ENCODE assay signal across 13 cellular contexts in genomic region chr11:122742350-122742749, GRCh38.
A peak's percentile ranks its signal among the peaks of the same experiment; 100 is the strongest.
DNase-seq lines count a peak whose midpoint lies in the region; ATAC-seq and TF ChIP-seq lines count a peak whose summit lies in the region.
"Had no signal": no experiment of that assay in that cellular context is flagged by ENCODE, and none has a peak within 500 bp of the region (broad histone marks: within the 10 kb centered on the region; RNA-seq: fewer than 3 reads in every experiment).

No MANE protein-coding gene starts in this region.

- no peak for TF ChIP-seq CTCF in heart left ventricle (IDR thresholded peaks at IDR 0.05)
- no peak for TF ChIP-seq CTCF in nephron (IDR thresholded peaks at IDR 0.05; ENCODE audit: unreplicated experiment in 3 of 3)
- TF ChIP-seq CTCF in uterus (IDR thresholded peaks at IDR 0.05), result no peak
- TF ChIP-seq CTCF in foreskin fibroblast (IDR thresholded peaks at IDR 0.05; ENCODE audit: low read depth, low read length), result no peak

- no peaks in the 10 kb centered on the region for H3K36me3 Mint-ChIP-seq in nephron (ENCODE audit: low read depth)
- H3K36me3 Mint-ChIP-seq: activated CD4-positive, alpha-beta memory T cell treated with anti-CD3 and anti-CD28 coated beads for 36 hours; mesothelial cell of epicardium had no signal

- intact Hi-C loops in heart left ventricle (cut with DNase I) (loop anchor here in 2 of 10 donors (5.0 to 10.0 kb wide), 2 partner anchors 35 to 48 kb away; no protein-coding TSS in a partner anchor), left cardiac atrium (cut with DNase I) (no loop called here), uterus (cut with DNase I; ENCODE audit: low total_unique reads) (no loop called here)

- H3K9ac ChIP-seq in duodenal mucosa (ENCODE audit: low read depth in 1 of 2, low read length in 2 of 2), result no peak overlapping the region

- DNase-seq in heart left ventricle (no peak), left cardiac atrium (no peak), uterus (peak in 1 of 2 donors; percentile 24), AG08395 (ENCODE audit: low spot score) (no peak), foreskin fibroblast (no peak)
- DNase-seq: activated CD4-positive, alpha-beta memory T cell treated with anti-CD3 and anti-CD28 coated beads for 36 hours; NCI-H2081; NCI-H774; posterior cingulate gyrus had no signal

- peak overlapping the region in 1 of 3 experiments; percentile 12 for H3K4me3 Mint-ChIP-seq in nephron
- H3K4me3 Mint-ChIP-seq: activated CD4-positive, alpha-beta memory T cell treated with anti-CD3 and anti-CD28 coated beads for 36 hours; mesothelial cell of epicardium had no signal

- H3K4me3 ChIP-seq in heart left ventricle (peak overlapping the region in 1 of 12 donors; percentile 7), duodenal mucosa (ENCODE audit: low read depth in 1 of 2, low read length in 2 of 2) (no peak overlapping the region), uterus (no peak overlapping the region), foreskin fibroblast (ENCODE audit: low read depth in 1 of 2, low read length in 2 of 2) (no peak overlapping the region)

- H3K4me1 Mint-ChIP-seq in nephron, result peaks cover 32% of the 10 kb centered on the region

- H3K27me3 ChIP-seq in heart left ventricle (peaks cover 0 to 3% (median 0%) of the 10 kb centered on the region in 9 donors), duodenal mucosa (ENCODE audit: control insufficient read depth in 1 of 2, insufficient read depth in 2 of 2, low read length in 2 of 2) (no peaks in the 10 kb centered on the region), uterus (no peaks in the 10 kb centered on the region)

- H3K4me1 ChIP-seq in heart left ventricle (peaks cover 0 to 68% (median 11%) of the 10 kb centered on the region in 12 donors), duodenal mucosa (ENCODE audit: control insufficient read depth in 1 of 2, insufficient read depth in 2 of 2, low read length in 2 of 2) (peaks cover 33 to 42% of the 10 kb centered on the region in 2 donors), uterus (no peaks in the 10 kb centered on the region)

- peak overlapping the region in 9 of 12 donors; percentile 14 to 77 (median 32) for H3K27ac ChIP-seq in heart left ventricle
- peak overlapping the region; percentile 52 for H3K27ac ChIP-seq in duodenal mucosa (ENCODE audit: low read depth, low read length)
- H3K27ac ChIP-seq in uterus, result peak overlapping the region; percentile 46 to 61

- peaks cover 5% of the 10 kb centered on the region for H3K27me3 Mint-ChIP-seq in nephron (ENCODE audit: low read depth)
- H3K27me3 Mint-ChIP-seq: activated CD4-positive, alpha-beta memory T cell treated with anti-CD3 and anti-CD28 coated beads for 36 hours had no signal

- no peaks in the 10 kb centered on the region for H3K9me3 Mint-ChIP-seq in nephron
- H3K9me3 Mint-ChIP-seq: activated CD4-positive, alpha-beta memory T cell treated with anti-CD3 and anti-CD28 coated beads for 36 hours; mesothelial cell of epicardium had no signal

- no peaks in the 10 kb centered on the region for H3K36me3 ChIP-seq in heart left ventricle
- H3K36me3 ChIP-seq in duodenal mucosa (ENCODE audit: control insufficient read depth in 1 of 2, insufficient read depth in 2 of 2, low read length in 2 of 2), result no peaks in the 10 kb centered on the region
- H3K36me3 ChIP-seq in uterus, result no peaks in the 10 kb centered on the region

- WGBS in heart left ventricle, 4 donors, result 62 to 72% (median 69%) methylated on average over 7 of the region's 7 CpGs

- H3K27ac Mint-ChIP-seq in nephron, result peak overlapping the region in 2 of 3 experiments; percentile 91 to 92

- ATAC-seq in heart left ventricle (peak in 1 of 4 donors; percentile 27), left cardiac atrium (no peak), GM21786 (IDR thresholded peaks at IDR 0.05; ENCODE audit: unreplicated experiment) (no peak)

- TF ChIP-seq POLR2A in heart left ventricle (IDR thresholded peaks at IDR 0.05), result no peak
- TF ChIP-seq POLR2A in uterus (IDR thresholded peaks at IDR 0.05), result no peak

- H3K9me3 ChIP-seq in heart left ventricle (no peaks in the 10 kb centered on the region), duodenal mucosa (ENCODE audit: control insufficient read depth in 1 of 2, low read length in 2 of 2) (no peaks in the 10 kb centered on the region), uterus (no peaks in the 10 kb centered on the region)
